14 cellular contexts compared by ENCODE assay signal in the genomic region with DNA sequence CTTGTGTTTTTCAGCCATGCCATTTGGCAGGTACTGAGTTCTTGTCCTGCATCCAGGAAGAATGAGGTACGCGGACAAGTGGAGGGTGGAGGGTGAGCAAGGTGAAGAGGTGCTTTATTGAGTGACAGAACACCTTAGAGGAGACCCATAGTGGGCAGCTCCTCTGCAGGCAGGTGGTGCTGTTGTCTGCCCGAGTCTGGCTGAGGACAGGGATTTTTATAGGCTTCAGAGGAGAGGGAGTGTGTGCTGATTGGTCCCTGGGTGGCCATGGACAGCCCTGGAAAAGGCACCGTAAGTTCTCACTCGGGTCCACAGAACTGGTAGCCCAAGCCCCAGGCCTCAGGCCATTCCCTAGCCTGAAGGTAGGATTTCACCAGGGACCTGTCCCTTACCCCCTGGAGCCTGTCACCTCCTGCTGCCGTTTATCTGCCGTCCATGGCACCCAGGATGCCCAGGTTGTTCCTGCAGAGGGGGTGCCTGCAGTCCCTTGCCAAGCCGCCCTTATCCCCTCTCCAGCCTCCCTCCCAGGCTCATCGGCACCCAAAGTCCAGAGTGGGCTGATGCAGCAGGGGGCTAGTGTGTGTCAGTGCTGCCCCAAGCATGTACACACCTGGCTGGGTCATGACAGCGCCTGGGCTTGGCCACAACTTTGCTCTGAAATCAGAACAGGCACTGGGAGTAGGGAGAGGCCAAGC.
A peak's percentile ranks its signal among the peaks of the same experiment; 100 is the strongest.
DNase-seq lines count a peak whose midpoint lies in the region; ATAC-seq and TF ChIP-seq lines count a peak whose summit lies in the region.
"Had no signal": no experiment of that assay in that cellular context is flagged by ENCODE, and none has a peak within 500 bp of the region (broad histone marks: within the 10 kb centered on the region; RNA-seq: fewer than 3 reads in every experiment).

No MANE protein-coding gene starts in this region.

- TF ChIP-seq RAD21 in SK-N-SH (IDR thresholded peaks at IDR 0.05; ENCODE audit: low read length), result 0 out of 2 replicates have a peak, but pooled peaks have one; percentile 10

- no peak overlapping the region for H3K4me3 ChIP-seq in SK-N-SH (ENCODE audit: low read depth in 2 of 2, low read length in 1 of 2)
- no peak overlapping the region for H3K4me3 ChIP-seq in PC-3 (ENCODE audit: low read length)
- no peak overlapping the region for H3K4me3 ChIP-seq in thyroid gland (replicated peaks in 1 of 3)
- H3K4me3 ChIP-seq: gastrocnemius medialis, SJCRH30 had no signal

- POLR2A ChIA-PET in SK-N-SH (lab: Yijun Ruan, JAX) (no interaction called here), PC-3 (lab: Charles Lee; ENCODE audit: unreplicated experiment) (no interaction called here)

- TF ChIP-seq POLR2A in thyroid gland (IDR thresholded peaks at IDR 0.05), result no peak

- TF ChIP-seq EP300 in SK-N-SH (IDR thresholded peaks at IDR 0.05; ENCODE audit: borderline replicate concordance in 1 of 2, low read depth in 1 of 2, low read length in 1 of 2), result no peak

- H3K9me3 ChIP-seq in SK-N-SH, result no peaks in the 10 kb centered on the region
- no peaks in the 10 kb centered on the region for H3K9me3 ChIP-seq in PC-3 (ENCODE audit: low read length)
- no peaks in the 10 kb centered on the region for H3K9me3 ChIP-seq in thyroid gland
- H3K9me3 ChIP-seq: gastrocnemius medialis, SJCRH30 had no signal

- BruUV-seq in PC-3 (replicated peaks; lab: Mats Ljungman, UMichigan), result no TSS peak

- no peak overlapping the region for H3K27ac ChIP-seq in SK-N-SH (ENCODE audit: low read depth in 2 of 2, low read length in 1 of 2)
- no peak overlapping the region for H3K27ac ChIP-seq in PC-3 (ENCODE audit: low read length)
- H3K27ac ChIP-seq in thyroid gland, result no peak overlapping the region
- H3K27ac ChIP-seq: gastrocnemius medialis, SJCRH30 had no signal

- H3K9me2 ChIP-seq in SK-N-SH (no peaks in the 10 kb centered on the region), PC-3 (replicated peaks; ENCODE audit: low read length) (no peaks in the 10 kb centered on the region)

- intact Hi-C loops in PC-3 (cut with micrococcal nuclease), result no loop called here
- intact Hi-C loops in thyroid gland (cut with DNase I), result no loop called here

- H3K27me3 ChIP-seq in SK-N-SH (ENCODE audit: insufficient read depth) (no peaks in the 10 kb centered on the region), PC-3 (ENCODE audit: low read length) (no peaks in the 10 kb centered on the region), thyroid gland (no peaks in the 10 kb centered on the region)
- H3K27me3 ChIP-seq: gastrocnemius medialis had no signal

- H3K79me2 ChIP-seq in SK-N-SH (ENCODE audit: insufficient read depth) (no peaks in the 10 kb centered on the region), PC-3 (ENCODE audit: low read length) (no peaks in the 10 kb centered on the region)

- CTCF ChIA-PET in SK-N-SH (lab: Yijun Ruan, JAX) (no interaction called here), PC-3 (lab: Charles Lee) (no interaction called here)

- no peak overlapping the region for H3K4me2 ChIP-seq in SK-N-SH
- no peak overlapping the region for H3K4me2 ChIP-seq in PC-3 (ENCODE audit: low read length)

- H3K9ac ChIP-seq in SK-N-SH (no peak overlapping the region), PC-3 (ENCODE audit: low read length) (no peak overlapping the region)

- whole genome bisulfite sequencing in SK-N-SH (ENCODE audit: low lambda C conversion rate), result 19% methylated on average over 7 of the region's 10 CpGs
- WGBS in thyroid gland, 2 donors, result 82 to 89% methylated on average over 7 to 8 of the region's 10 CpGs

- ATAC-seq in SK-N-SH treated with all-trans-retinoic acid at 6 μM for 48 hours (no peak), PC-3 (no peak), HG02759 (IDR thresholded peaks at IDR 0.05; ENCODE audit: unreplicated experiment) (no peak)
- ATAC-seq: gastrocnemius medialis had no signal

- H3K36me3 ChIP-seq in SK-N-SH (replicated peaks in 1 of 2; ENCODE audit: control insufficient read depth in 1 of 2, insufficient read depth in 2 of 2, low read length in 1 of 2) (no peaks in the 10 kb centered on the region), PC-3 (ENCODE audit: low read depth, low read length) (no peaks in the 10 kb centered on the region), thyroid gland (no peaks in the 10 kb centered on the region)
- H3K36me3 ChIP-seq: gastrocnemius medialis, SJCRH30 had no signal

- no peak overlapping the region for H2AFZ ChIP-seq in SK-N-SH (ENCODE audit: low read depth)
- H2AFZ ChIP-seq in PC-3 (ENCODE audit: low read length), result no peak overlapping the region

- H4K20me1 ChIP-seq in SK-N-SH (ENCODE audit: insufficient read depth), result no peaks in the 10 kb centered on the region
- H4K20me1 ChIP-seq in PC-3 (ENCODE audit: low read length), result no peaks in the 10 kb centered on the region

- TF ChIP-seq CTCF in SK-N-SH (IDR thresholded peaks at IDR 0.05) (peak; percentile 7; the same call in 1 of the 2 replicates), PC-3 (conservative IDR thresholded peaks at IDR 0.05; ENCODE audit: low read depth, low read length) (peak; percentile 15; the same call in 1 of the 2 replicates), thyroid gland (IDR thresholded peaks at IDR 0.05) (no peak)

- H3K4me1 ChIP-seq in SK-N-SH (ENCODE audit: control insufficient read depth in 1 of 2, insufficient read depth in 2 of 2, low read depth in 1 of 2, low read length in 1 of 2), result no peaks in the 10 kb centered on the region
- H3K4me1 ChIP-seq in PC-3 (ENCODE audit: insufficient read depth, low read length), result no peaks in the 10 kb centered on the region
- no peaks in the 10 kb centered on the region for H3K4me1 ChIP-seq in thyroid gland
- H3K4me1 ChIP-seq: gastrocnemius medialis, SJCRH30 had no signal

- peak; percentile 2 for DNase-seq in SK-N-SH
- peak; percentile 17 for DNase-seq in PC-3
- DNase-seq in iPS-NIHi11 (ENCODE audit: low spot score), result peak; percentile 10
- peak; percentile 1 to 3 for DNase-seq in thyroid gland
- DNase-seq in stimulated activated CD8-positive, alpha-beta memory T cell treated with anti-CD3 and anti-CD28 coated beads, Interleukin-4, amount 100 ng/mL, for 48 hours, result no peak
- no peak for DNase-seq in NCI-H2196 (lab: John Stamatoyannopoulos, UW; ENCODE audit: unreplicated experiment)
- DNase-seq: activated T-cell treated with anti-CD3 and anti-CD28 coated beads, Interleukin-2, amount 50 U/mL, for 48 hours; gastrocnemius medialis; NCI-H2171 treated with DMSO at 0.1 percent for 48 hours; SJCRH30; stimulated activated CD4-positive, alpha-beta T cell treated with anti-CD3 and anti-CD28 coated beads, Interleukin-12 subunit alpha, Interleukin-12 subunit beta, amount 100 ng/mL, for 4 hours; T1000 had no signal

- H3F3A ChIP-seq in SK-N-SH (replicated peaks; ENCODE audit: insufficient read depth) (no peaks in the 10 kb centered on the region), PC-3 (ENCODE audit: low read length, unreplicated experiment) (no peaks in the 10 kb centered on the region)

TF ChIP-seq in SK-N-SH, 30 proteins besides CTCF, POLR2A, EP300 and RAD21:
- TF ChIP-seq, protein P1, sequence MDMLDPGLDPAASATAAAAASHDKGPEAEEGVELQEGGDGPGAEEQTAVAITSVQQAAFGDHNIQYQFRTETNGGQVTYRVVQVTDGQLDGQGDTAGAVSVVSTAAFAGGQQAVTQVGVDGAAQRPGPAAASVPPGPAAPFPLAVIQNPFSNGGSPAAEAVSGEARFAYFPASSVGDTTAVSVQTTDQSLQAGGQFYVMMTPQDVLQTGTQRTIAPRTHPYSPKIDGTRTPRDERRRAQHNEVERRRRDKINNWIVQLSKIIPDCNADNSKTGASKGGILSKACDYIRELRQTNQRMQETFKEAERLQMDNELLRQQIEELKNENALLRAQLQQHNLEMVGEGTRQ (IDR thresholded peaks at IDR 0.05; ENCODE audit: borderline replicate concordance, low read depth, low read length), result no peak
- TF ChIP-seq JUND (IDR thresholded peaks at IDR 0.05) (no peak), FOXJ3 (CRISPR knock-in tag; IDR thresholded peaks at IDR 0.05) (no peak), NFIC (IDR thresholded peaks at IDR 0.05; ENCODE audit: borderline replicate concordance) (no peak)

TF ChIP-seq in SK-N-SH treated with all-trans-retinoic acid at 6 μM for 48 hours, 23 proteins besides CTCF, POLR2A, EP300 and RAD21 (continues in another document):
- TF ChIP-seq ZNF70 (CRISPR knock-in tag; IDR thresholded peaks at IDR 0.05), result no peak
- TF ChIP-seq ZNF565 (CRISPR knock-in tag; conservative IDR thresholded peaks at IDR 0.05; ENCODE audit: low read depth), result no peak
- no peak for TF ChIP-seq PATZ1 (CRISPR knock-in tag; IDR thresholded peaks at IDR 0.05; ENCODE audit: borderline replicate concordance)
- TF ChIP-seq, protein P2, sequence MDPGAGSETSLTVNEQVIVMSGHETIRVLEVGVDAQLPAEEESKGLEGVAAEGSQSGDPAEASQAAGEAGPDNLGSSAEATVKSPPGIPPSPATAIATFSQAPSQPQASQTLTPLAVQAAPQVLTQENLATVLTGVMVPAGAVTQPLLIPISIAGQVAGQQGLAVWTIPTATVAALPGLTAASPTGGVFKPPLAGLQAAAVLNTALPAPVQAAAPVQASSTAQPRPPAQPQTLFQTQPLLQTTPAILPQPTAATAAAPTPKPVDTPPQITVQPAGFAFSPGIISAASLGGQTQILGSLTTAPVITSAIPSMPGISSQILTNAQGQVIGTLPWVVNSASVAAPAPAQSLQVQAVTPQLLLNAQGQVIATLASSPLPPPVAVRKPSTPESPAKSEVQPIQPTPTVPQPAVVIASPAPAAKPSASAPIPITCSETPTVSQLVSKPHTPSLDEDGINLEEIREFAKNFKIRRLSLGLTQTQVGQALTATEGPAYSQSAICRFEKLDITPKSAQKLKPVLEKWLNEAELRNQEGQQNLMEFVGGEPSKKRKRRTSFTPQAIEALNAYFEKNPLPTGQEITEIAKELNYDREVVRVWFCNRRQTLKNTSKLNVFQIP (CRISPR knock-in tag; IDR thresholded peaks at IDR 0.05; ENCODE audit: borderline replicate concordance, low read depth), result no peak
- TF ChIP-seq ZFP30 (CRISPR knock-in tag; IDR thresholded peaks at IDR 0.05), result no peak
- no peak for TF ChIP-seq ISL1 (CRISPR knock-in tag; IDR thresholded peaks at IDR 0.05)

Comparison
In these comparisons a context has a peak if more than half of its experiments do, and no peak if none do; other contexts are left out.
1. DNase-seq: peak in SK-N-SH (single experiment), PC-3 (single experiment), iPS-NIHi11 (single experiment) and thyroid gland (2 of 2); none in stimulated activated CD8-positive, alpha-beta memory T cell treated with anti-CD3 and anti-CD28 coated beads, Interleukin-4, amount 100 ng/mL, for 48 hours (single experiment) and NCI-H2196 (single experiment).
2. CTCF ChIP-seq: peak in SK-N-SH (single experiment) and PC-3 (single experiment); none in thyroid gland (0 of 6).